Comparison of ENCODE assay signal across 8 cellular contexts in the genomic region with DNA sequence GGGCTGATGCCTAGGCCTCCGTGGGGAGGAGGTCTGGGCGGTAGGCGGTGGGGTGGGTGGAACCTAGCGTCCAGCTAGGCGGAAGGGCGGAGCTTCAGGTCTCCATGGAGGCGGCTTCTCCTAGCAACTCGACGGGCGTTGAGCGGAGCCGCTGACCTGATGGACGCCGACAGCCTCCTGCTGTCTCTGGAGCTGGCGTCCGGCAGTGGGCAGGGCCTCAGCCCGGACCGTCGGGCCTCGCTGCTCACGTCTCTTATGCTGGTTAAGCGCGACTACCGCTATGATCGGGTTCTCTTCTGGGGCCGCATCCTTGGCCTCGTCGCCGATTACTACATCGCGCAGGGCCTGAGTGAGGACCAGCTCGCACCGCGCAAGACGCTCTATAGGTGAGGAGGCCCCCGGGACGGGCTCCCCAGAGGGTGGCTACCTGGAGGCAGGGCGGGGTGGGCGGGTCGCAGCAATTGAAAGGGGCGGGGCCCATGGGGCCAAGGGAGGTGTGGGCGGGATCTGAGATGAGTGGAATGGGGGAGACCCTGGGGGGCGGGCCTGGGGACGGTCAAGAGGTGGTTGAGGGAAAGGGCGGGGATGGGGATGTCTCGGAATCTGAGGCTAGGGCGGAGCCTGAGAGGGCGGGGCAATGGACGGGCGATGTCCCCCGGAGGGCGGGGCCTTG. TPM values are rescaled to one million over a fixed set of nuclear protein-coding genes. Genes with fewer than 3 reads are reported as not detected.
A peak's percentile ranks its signal among the peaks of the same experiment; 100 is the strongest.
DNase-seq lines count a peak whose midpoint lies in the region; ATAC-seq and TF ChIP-seq lines count a peak whose summit lies in the region.

A gene with protein sequence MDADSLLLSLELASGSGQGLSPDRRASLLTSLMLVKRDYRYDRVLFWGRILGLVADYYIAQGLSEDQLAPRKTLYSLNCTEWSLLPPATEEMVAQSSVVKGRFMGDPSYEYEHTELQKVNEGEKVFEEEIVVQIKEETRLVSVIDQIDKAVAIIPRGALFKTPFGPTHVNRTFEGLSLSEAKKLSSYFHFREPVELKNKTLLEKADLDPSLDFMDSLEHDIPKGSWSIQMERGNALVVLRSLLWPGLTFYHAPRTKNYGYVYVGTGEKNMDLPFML (plus strand): TSS at position 97 of the 673 bp plus-strand sequence. CDS start 63 bp downstream, at position 160.

- H3K4me1 ChIP-seq in duodenal mucosa (ENCODE audit: control insufficient read depth in 1 of 2, insufficient read depth in 2 of 2, low read length in 2 of 2) (peaks cover 6 to 10% of the 10 kb centered on the region in 2 donors), lung (ENCODE audit: control insufficient read depth in 2 of 2, insufficient read depth in 2 of 2, low read length in 2 of 2) (peaks cover 0 to 3% of the 10 kb centered on the region in 2 donors)

- no peak for TF ChIP-seq CTCF in lung (IDR thresholded peaks at IDR 0.05; ENCODE audit: control extremely low read depth, extremely low read depth)

- H3K4me3 ChIP-seq in duodenal mucosa (ENCODE audit: low read depth in 1 of 2, low read length in 2 of 2) (peak within 1 kb of the TSS; percentile 51 to 65), lung (peak within 1 kb of the TSS; percentile 36)

- H3K27me3 ChIP-seq in duodenal mucosa (ENCODE audit: control insufficient read depth in 1 of 2, insufficient read depth in 2 of 2, low read length in 2 of 2) (no peaks in the 10 kb centered on the region), lung (ENCODE audit: control insufficient read depth, insufficient read depth) (no peaks in the 10 kb centered on the region)

- H3K9ac ChIP-seq in duodenal mucosa (ENCODE audit: low read depth in 1 of 2, low read length in 2 of 2), result no peak within 1 kb of the TSS

- peak; percentile 89 for DNase-seq in DMS53 (lab: John Stamatoyannopoulos, UW)
- peak; percentile 33 to 66 for DNase-seq in activated CD4-positive, alpha-beta T cell treated with anti-CD3 and anti-CD28 coated beads for 24 hours (ENCODE audit: low read depth in 2 of 2)
- peak; percentile 68 for DNase-seq in lung (ENCODE audit: low spot score)
- DNase-seq in stimulated activated CD8-positive, alpha-beta memory T cell treated with anti-CD3 and anti-CD28 coated beads, Interleukin-15, amount 100 ng/mL, for 4 hours (ENCODE audit: low read depth in 2 of 2), result peak; percentile 32 to 46
- DNase-seq in glomerular visceral epithelial cell (ENCODE audit: extremely low spot score), result no peak
- no peak for DNase-seq in Ammon's horn (ENCODE audit: low spot score)

- no peaks in the 10 kb centered on the region for H3K9me3 ChIP-seq in duodenal mucosa (ENCODE audit: control insufficient read depth in 1 of 2, low read length in 2 of 2)
- H3K9me3 ChIP-seq in lung (ENCODE audit: control insufficient read depth in 2 of 2, insufficient read depth in 1 of 2, low read length in 1 of 2), result no peaks in the 10 kb centered on the region

- H3K36me3 ChIP-seq in duodenal mucosa (ENCODE audit: control insufficient read depth in 1 of 2, insufficient read depth in 2 of 2, low read length in 2 of 2), result peaks cover 6 to 24% of the 10 kb centered on the region in 2 donors
- peaks cover 11 to 15% of the 10 kb centered on the region in 2 donors for H3K36me3 ChIP-seq in lung (ENCODE audit: control insufficient read depth in 2 of 2, insufficient read depth in 2 of 2, low read length in 2 of 2)

- 3 to 5% methylated on average over 49 to 52 of the region's 52 CpGs for WGBS in lung, 2 donors

- no peak within 1 kb of the TSS for H3K27ac ChIP-seq in duodenal mucosa (ENCODE audit: low read depth, low read length)
- peak within 1 kb of the TSS in 1 of 2 donors; percentile 48 for H3K27ac ChIP-seq in lung (ENCODE audit: low read depth in 1 of 2, low read length in 1 of 2)

- ATAC-seq in HG03103 (IDR thresholded peaks at IDR 0.05; ENCODE audit: low read depth, unreplicated experiment) (peak; percentile 55), lung (ENCODE audit: insufficient read depth, low FRiP score) (peak; percentile 82)

RNA-seq across cellular contexts. Expression of the gene that starts here (rescaled TPM):
- 1 to 10 TPM; 5.4 to 6.4 TPM for total RNA-seq in lung
- polyA plus RNA-seq in lung, result 1 to 10 TPM; 1.7 to 3.8 TPM

Comparison
In these comparisons a context has a peak if more than half of its experiments do, and no peak if none do; other contexts are left out.
1. DNase-seq: peak in DMS53 (single experiment), activated CD4-positive, alpha-beta T cell treated with anti-CD3 and anti-CD28 coated beads for 24 hours (2 of 2), lung (single experiment) and stimulated activated CD8-positive, alpha-beta memory T cell treated with anti-CD3 and anti-CD28 coated beads, Interleukin-15, amount 100 ng/mL, for 4 hours (2 of 2); none in glomerular visceral epithelial cell (single experiment) and Ammon's horn (single experiment).